24 cellular contexts compared by ENCODE assay signal in the genomic region with DNA sequence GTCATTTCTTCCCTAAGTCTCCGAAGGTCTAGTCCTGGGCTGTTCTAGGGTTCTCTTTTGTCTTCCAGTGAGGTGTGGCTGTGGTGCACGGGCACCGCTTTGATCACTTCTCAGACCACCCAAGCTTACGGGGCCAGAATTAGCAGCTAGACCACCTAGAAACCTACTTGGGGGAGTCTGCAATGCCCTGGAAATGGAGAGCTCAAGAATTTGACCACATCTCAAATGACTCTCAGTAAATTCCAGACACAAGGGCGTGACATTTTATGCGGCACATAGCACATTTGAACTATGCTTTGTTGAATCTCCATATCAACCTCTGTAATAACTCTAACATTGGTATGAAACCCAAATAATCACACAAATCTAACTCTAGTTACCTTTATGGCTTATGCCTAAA. TPM values are rescaled to one million over a fixed set of nuclear protein-coding genes. Genes with fewer than 3 reads are reported as not detected.
DNase-seq lines count a peak whose midpoint lies in the region; TF ChIP-seq lines count a peak whose summit lies in the region.
"Had no signal": no experiment of that assay in that cellular context is flagged by ENCODE, and none has a peak within 500 bp of the region (broad histone marks: within the 10 kb centered on the region; RNA-seq: fewer than 3 reads in every experiment).

No MANE protein-coding gene starts in this region.

- H3K36me3 ChIP-seq in breast epithelium (no peaks in the 10 kb centered on the region), thyroid gland (no peaks in the 10 kb centered on the region), WERI-Rb-1 (no peaks in the 10 kb centered on the region)
- H3K36me3 ChIP-seq in CD4-positive, alpha-beta memory T cell (ENCODE audit: insufficient read depth, low read length), result no peaks in the 10 kb centered on the region
- H3K36me3 ChIP-seq: ovary had no signal

- H3K9me3 ChIP-seq in breast epithelium (no peaks in the 10 kb centered on the region), thyroid gland (no peaks in the 10 kb centered on the region), WERI-Rb-1 (ENCODE audit: severe bottlenecking) (no peaks in the 10 kb centered on the region)
- H3K9me3 ChIP-seq in CD4-positive, alpha-beta memory T cell (ENCODE audit: control insufficient read depth in 1 of 2, low read length in 2 of 2), result no peaks in the 10 kb centered on the region
- H3K9me3 ChIP-seq: HAP-1, ovary, tibial nerve had no signal

- no peak for TF ChIP-seq CTCF in MCF 10A (IDR thresholded peaks at IDR 0.05; ENCODE audit: unreplicated experiment)
- TF ChIP-seq CTCF in breast epithelium (IDR thresholded peaks at IDR 0.05), result no peak
- TF ChIP-seq CTCF in endothelial cell (IDR thresholded peaks at IDR 0.05; ENCODE audit: unreplicated experiment), result no peak
- no peak for TF ChIP-seq CTCF in thyroid gland (IDR thresholded peaks at IDR 0.05)
- TF ChIP-seq CTCF in WERI-Rb-1 (IDR thresholded peaks at IDR 0.05; ENCODE audit: low read depth, low read length), result no peak

- H3K27ac Mint-ChIP-seq in MCF 10A (ENCODE audit: low read depth, unreplicated experiment), result peak overlapping the region; percentile 93
- H3K27ac Mint-ChIP-seq in endothelial cell (ENCODE audit: unreplicated experiment), result no peak overlapping the region
- H3K27ac Mint-ChIP-seq in CD4-positive, alpha-beta memory T cell, result no peak overlapping the region
- H3K27ac Mint-ChIP-seq: activated naive CD4-positive, alpha-beta T cell treated with anti-CD3 and anti-CD28 coated beads for 36 hours; naive B cell had no signal

- H3K9me3 Mint-ChIP-seq in MCF 10A (ENCODE audit: unreplicated experiment) (no peaks in the 10 kb centered on the region), endothelial cell (ENCODE audit: unreplicated experiment) (no peaks in the 10 kb centered on the region)
- H3K9me3 Mint-ChIP-seq in CD4-positive, alpha-beta memory T cell, result peaks cover 0 to 2% (median 0%) of the 10 kb centered on the region in 8 donors
- H3K9me3 Mint-ChIP-seq: activated naive CD4-positive, alpha-beta T cell treated with anti-CD3 and anti-CD28 coated beads for 36 hours; activated T-cell treated with anti-CD3 and anti-CD28 coated beads, Interleukin-2, amount 50 U/mL, for 4 hours; naive B cell had no signal

- H3K4me3 Mint-ChIP-seq in MCF 10A (ENCODE audit: unreplicated experiment) (peak overlapping the region; percentile 38), endothelial cell (ENCODE audit: unreplicated experiment) (peak overlapping the region; percentile 11)
- H3K4me3 Mint-ChIP-seq in CD4-positive, alpha-beta memory T cell, result no peak overlapping the region
- H3K4me3 Mint-ChIP-seq: activated naive CD4-positive, alpha-beta T cell treated with anti-CD3 and anti-CD28 coated beads for 36 hours; activated T-cell treated with anti-CD3 and anti-CD28 coated beads, Interleukin-2, amount 50 U/mL, for 4 hours; naive B cell had no signal

- CTCF ChIA-PET in MCF 10A (lab: Yijun Ruan, JAX), result interaction anchor here (0.5 to 1.9 kb wide), 4 partner anchors 9 to 683 kb away, joined by 3 to 11 read pairs (median 3); no protein-coding TSS in a partner anchor
- CTCF ChIA-PET in CD4-positive, alpha-beta memory T cell (lab: Charles Lee; ENCODE audit: partially characterized antibody), result no interaction called here

- H3K4me3 ChIP-seq in breast epithelium, result no peak overlapping the region
- H3K4me3 ChIP-seq in thyroid gland (replicated peaks in 1 of 3), result no peak overlapping the region
- no peak overlapping the region for H3K4me3 ChIP-seq in WERI-Rb-1 (ENCODE audit: low read depth, low read length)
- no peak overlapping the region for H3K4me3 ChIP-seq in CD4-positive, alpha-beta memory T cell (ENCODE audit: low read length in 2 of 2)
- H3K4me3 ChIP-seq: HAP-1, ovary, tibial nerve had no signal

- peaks cover 47% of the 10 kb centered on the region for H3K4me1 Mint-ChIP-seq in MCF 10A (ENCODE audit: insufficient read depth, unreplicated experiment)
- H3K4me1 Mint-ChIP-seq in endothelial cell (ENCODE audit: unreplicated experiment), result peaks cover 57% of the 10 kb centered on the region
- peaks cover 0 to 1% (median 0%) of the 10 kb centered on the region in 4 donors for H3K4me1 Mint-ChIP-seq in CD4-positive, alpha-beta memory T cell

- H3K4me1 ChIP-seq in breast epithelium (no peaks in the 10 kb centered on the region), thyroid gland (peaks cover 20 to 29% of the 10 kb centered on the region in 2 donors)
- H3K4me1 ChIP-seq in CD4-positive, alpha-beta memory T cell (ENCODE audit: insufficient read depth, low read length), result no peaks in the 10 kb centered on the region

- H3K27me3 ChIP-seq in breast epithelium, result no peaks in the 10 kb centered on the region
- H3K27me3 ChIP-seq in thyroid gland, result no peaks in the 10 kb centered on the region
- no peaks in the 10 kb centered on the region for H3K27me3 ChIP-seq in WERI-Rb-1 (ENCODE audit: insufficient read depth, low read depth, severe bottlenecking)
- no peaks in the 10 kb centered on the region for H3K27me3 ChIP-seq in CD4-positive, alpha-beta memory T cell (ENCODE audit: insufficient read depth, low read length)
- H3K27me3 ChIP-seq: ovary, tibial nerve had no signal

- 73 to 74% methylated on average over 5 to 6 of the region's 6 CpGs for WGBS in thyroid gland, 2 donors

- no peak for TF ChIP-seq POLR2A in breast epithelium (IDR thresholded peaks at IDR 0.05)
- no peak for TF ChIP-seq POLR2A in thyroid gland (IDR thresholded peaks at IDR 0.05)

- POLR2A ChIA-PET in MCF 10A (lab: Yijun Ruan, JAX), result interaction anchor here (0.6 to 6.7 kb wide), 4 partner anchors 9 to 341 kb away, joined by 3 to 109 read pairs (median 6); a partner anchor contains a TSS
- POLR2A ChIA-PET in CD4-positive, alpha-beta memory T cell (lab: Charles Lee; ENCODE audit: partially characterized antibody), result no interaction called here

- peak overlapping the region in 1 of 2 donors; percentile 74 for H3K27ac ChIP-seq in breast epithelium
- peak overlapping the region; percentile 89 to 96 (median 92) for H3K27ac ChIP-seq in thyroid gland
- no peak overlapping the region for H3K27ac ChIP-seq in WERI-Rb-1
- H3K27ac ChIP-seq in CD4-positive, alpha-beta memory T cell (ENCODE audit: low read depth, low read length), result no peak overlapping the region
- H3K27ac ChIP-seq: 22Rv1, ovary, tibial nerve had no signal

- DNase-seq in MCF 10A (ENCODE audit: unreplicated experiment) (no peak), breast epithelium (ENCODE audit: low spot score in 2 of 2) (no peak), endothelial cell (ENCODE audit: low spot score) (no peak), myocyte (ENCODE audit: low read depth) (peak; percentile 55), thyroid gland (peak; percentile 15 to 25), WERI-Rb-1 (no peak), COR-L47 (lab: John Stamatoyannopoulos, UW) (no peak)
- DNase-seq in CD4-positive, alpha-beta memory T cell, result no peak
- DNase-seq: activated CD4-positive, alpha-beta T cell treated with anti-CD3 and anti-CD28 coated beads for 1 hour; activated CD8-positive, alpha-beta memory T cell treated with anti-CD3 and anti-CD28 coated beads for 24 hours; activated naive CD4-positive, alpha-beta T cell treated with anti-CD3 and anti-CD28 coated beads for 36 hours; activated T-cell treated with anti-CD3 and anti-CD28 coated beads, Interleukin-2, amount 50 U/mL, for 4 hours; AML-193; amygdala; naive B cell; NCI-H1048; NCI-H2081; NCI-H446 treated with DMSO at 0.1 percent for 48 hours; ovary; stimulated activated CD4-positive, alpha-beta T cell treated with anti-CD3 and anti-CD28 coated beads, Interleukin-2, amount 100 ng/mL, for 24 hours; stimulated activated naive CD4-positive, alpha-beta T cell had no signal

- peaks cover 32% of the 10 kb centered on the region for H3K36me3 Mint-ChIP-seq in MCF 10A (ENCODE audit: insufficient read depth, unreplicated experiment)
- peaks cover 25% of the 10 kb centered on the region for H3K36me3 Mint-ChIP-seq in endothelial cell (ENCODE audit: low read depth, unreplicated experiment)
- H3K36me3 Mint-ChIP-seq in CD4-positive, alpha-beta memory T cell, result peaks cover 17 to 23% of the 10 kb centered on the region in 2 donors

- intact Hi-C loops in MCF 10A (cut with micrococcal nuclease), result no loop called here
- intact Hi-C loops in breast epithelium (cut with DNase I; ENCODE audit: low total_unique reads), result no loop called here
- intact Hi-C loops in thyroid gland (cut with DNase I), result no loop called here
- intact Hi-C loops in CD4-positive, alpha-beta memory T cell (cut with micrococcal nuclease), result no loop called here

- H3K27me3 Mint-ChIP-seq in MCF 10A (ENCODE audit: insufficient read depth, unreplicated experiment) (no peaks in the 10 kb centered on the region), endothelial cell (ENCODE audit: unreplicated experiment) (peaks cover 3% of the 10 kb centered on the region)
- H3K27me3 Mint-ChIP-seq in CD4-positive, alpha-beta memory T cell, result no peaks in the 10 kb centered on the region
- H3K27me3 Mint-ChIP-seq: naive B cell had no signal

- no TSS peak for BruUV-seq in MCF 10A (replicated peaks; lab: Mats Ljungman, UMichigan)

RNA-seq across cellular contexts. Expression of a gene that starts 24.9 kb away (rescaled TPM):
- total RNA-seq in MCF 10A (2022), result 37.6 and 42.5 TPM in 2 replicates
- total RNA-seq in breast epithelium, result 10 to 100 TPM; 12.5 to 15.4 (median 13.3) TPM
- 25.2 TPM for total RNA-seq in endothelial cell (ENCODE audit: unreplicated experiment)
- total RNA-seq in myocyte, result 62.9 and 77.9 TPM in 2 replicates
- 103 TPM for polyA plus RNA-seq in myocyte (2012)
- 100 to 1,000 TPM in 1 of 4 donors, 10 to 100 TPM in 3; 45.4 to 125 (median 90.6) TPM for total RNA-seq in thyroid gland
- total RNA-seq in CD4-positive, alpha-beta memory T cell, result 10 to 100 TPM in 1 of 2 experiments, 1 to 10 TPM in 1; 8.3 to 11.2 TPM
- 1 to 10 TPM; 4.2 to 5.6 TPM for polyA plus RNA-seq in CD4-positive, alpha-beta memory T cell

RNA-seq across cellular contexts. Expression of a gene that starts 39.7 kb away (rescaled TPM):
- 3.4 and 5.3 TPM in 2 replicates for total RNA-seq in MCF 10A (2022)
- total RNA-seq in breast epithelium, result 1 to 10 TPM in 1 of 3 donors, under 1 TPM in 1, not detected in 1; 0.48 to 4.9 TPM
- 0.44 TPM for total RNA-seq in endothelial cell (ENCODE audit: unreplicated experiment)
- total RNA-seq in myocyte, result 0.31 and 1.3 TPM in 2 replicates
- 3.3 TPM for polyA plus RNA-seq in myocyte (2012)
- total RNA-seq in thyroid gland, result 10 to 100 TPM in 2 of 4 donors, 1 to 10 TPM in 2; 2.8 to 18.4 (median 8.4) TPM
- total RNA-seq in CD4-positive, alpha-beta memory T cell, result under 1 TPM; 0.26 to 0.89 TPM
- polyA plus RNA-seq in CD4-positive, alpha-beta memory T cell, result not detected

RNA-seq across cellular contexts. Expression of a gene that starts 40.3 kb away (rescaled TPM):
- total RNA-seq in MCF 10A (2022) (24.3 and 25.7 TPM in 2 replicates), breast epithelium (10 to 100 TPM; 22.9 to 27.5 (median 23.3) TPM), endothelial cell (ENCODE audit: unreplicated experiment) (82.3 TPM), myocyte (36.0 and 55.3 TPM in 2 replicates), thyroid gland (10 to 100 TPM; 21.9 to 55.2 (median 28.8) TPM)
- 27.7 TPM for polyA plus RNA-seq in myocyte (2012)
- 10 to 100 TPM; 30.3 to 35.4 TPM for total RNA-seq in CD4-positive, alpha-beta memory T cell
- polyA plus RNA-seq in CD4-positive, alpha-beta memory T cell, result 10 to 100 TPM; 10.8 to 13.5 TPM

Comparison
In these comparisons a context has a peak if more than half of its experiments do, and no peak if none do; other contexts are left out.
1. DNase-seq: peak in myocyte (single experiment) and thyroid gland (2 of 2); none in MCF 10A (single experiment), breast epithelium (0 of 2), endothelial cell (single experiment), WERI-Rb-1 (single experiment), CD4-positive, alpha-beta memory T cell (0 of 5) and COR-L47 (single experiment).
2. H3K4me3 Mint-ChIP-seq: peak in MCF 10A (single experiment) and endothelial cell (single experiment); none in CD4-positive, alpha-beta memory T cell (0 of 8).
3. H3K27ac ChIP-seq: peak in thyroid gland (3 of 3); none in WERI-Rb-1 (single experiment) and CD4-positive, alpha-beta memory T cell (single experiment).